Comparison of ENCODE assay signal across 1 cellular context in the genomic region with DNA sequence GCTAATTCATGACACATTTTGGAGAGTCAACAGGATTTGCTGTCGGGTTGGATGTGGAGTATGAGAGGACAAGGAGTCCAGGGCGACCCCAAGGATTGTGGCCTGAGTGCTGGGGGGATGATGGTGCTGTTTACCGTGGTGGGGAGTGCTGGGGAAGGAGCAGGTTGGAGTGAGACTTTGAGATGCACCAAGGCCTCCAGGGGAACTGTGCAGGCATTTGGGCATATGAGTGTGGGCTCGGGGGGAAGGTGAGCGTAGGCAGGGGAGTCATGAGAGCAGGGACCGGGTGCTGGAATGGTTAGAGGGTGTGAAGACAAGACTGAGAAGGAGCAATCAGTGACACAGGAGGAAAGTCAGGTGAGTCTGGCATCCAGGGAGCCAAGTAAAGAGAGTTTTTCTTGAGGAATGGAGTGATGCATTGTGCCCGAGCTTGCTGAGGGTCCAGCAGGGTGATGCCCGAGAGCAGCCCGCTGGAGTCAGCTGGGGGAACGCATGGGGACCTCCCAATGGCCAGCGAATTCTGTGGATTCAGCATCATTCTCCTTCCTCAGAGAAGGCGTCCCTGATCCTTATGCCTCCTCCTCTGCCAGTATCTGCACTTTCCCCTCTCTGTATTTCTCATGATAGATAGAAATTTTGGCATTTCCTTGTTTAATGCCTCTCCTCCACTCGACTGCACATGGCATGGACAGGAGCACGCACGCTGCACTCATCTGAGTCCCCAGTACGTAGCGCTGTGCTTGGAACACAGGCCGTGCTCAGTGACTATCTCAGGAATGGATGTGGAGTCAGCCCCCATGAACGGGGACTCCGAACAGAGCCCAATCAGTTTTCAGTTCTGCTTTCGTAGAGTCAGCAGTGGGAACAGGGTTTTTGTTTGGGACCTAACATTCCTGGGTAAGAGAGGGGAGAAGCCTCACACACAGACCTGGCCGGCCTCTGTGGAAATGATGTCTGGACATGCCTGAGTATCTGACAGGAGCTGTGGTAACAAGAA.
TF ChIP-seq lines count a peak whose summit lies in the region.

No MANE protein-coding gene starts in this region.

TF ChIP-seq in K562, 482 proteins besides CTCF, POLR2A, EP300 and RAD21:
- TF ChIP-seq, protein P1, sequence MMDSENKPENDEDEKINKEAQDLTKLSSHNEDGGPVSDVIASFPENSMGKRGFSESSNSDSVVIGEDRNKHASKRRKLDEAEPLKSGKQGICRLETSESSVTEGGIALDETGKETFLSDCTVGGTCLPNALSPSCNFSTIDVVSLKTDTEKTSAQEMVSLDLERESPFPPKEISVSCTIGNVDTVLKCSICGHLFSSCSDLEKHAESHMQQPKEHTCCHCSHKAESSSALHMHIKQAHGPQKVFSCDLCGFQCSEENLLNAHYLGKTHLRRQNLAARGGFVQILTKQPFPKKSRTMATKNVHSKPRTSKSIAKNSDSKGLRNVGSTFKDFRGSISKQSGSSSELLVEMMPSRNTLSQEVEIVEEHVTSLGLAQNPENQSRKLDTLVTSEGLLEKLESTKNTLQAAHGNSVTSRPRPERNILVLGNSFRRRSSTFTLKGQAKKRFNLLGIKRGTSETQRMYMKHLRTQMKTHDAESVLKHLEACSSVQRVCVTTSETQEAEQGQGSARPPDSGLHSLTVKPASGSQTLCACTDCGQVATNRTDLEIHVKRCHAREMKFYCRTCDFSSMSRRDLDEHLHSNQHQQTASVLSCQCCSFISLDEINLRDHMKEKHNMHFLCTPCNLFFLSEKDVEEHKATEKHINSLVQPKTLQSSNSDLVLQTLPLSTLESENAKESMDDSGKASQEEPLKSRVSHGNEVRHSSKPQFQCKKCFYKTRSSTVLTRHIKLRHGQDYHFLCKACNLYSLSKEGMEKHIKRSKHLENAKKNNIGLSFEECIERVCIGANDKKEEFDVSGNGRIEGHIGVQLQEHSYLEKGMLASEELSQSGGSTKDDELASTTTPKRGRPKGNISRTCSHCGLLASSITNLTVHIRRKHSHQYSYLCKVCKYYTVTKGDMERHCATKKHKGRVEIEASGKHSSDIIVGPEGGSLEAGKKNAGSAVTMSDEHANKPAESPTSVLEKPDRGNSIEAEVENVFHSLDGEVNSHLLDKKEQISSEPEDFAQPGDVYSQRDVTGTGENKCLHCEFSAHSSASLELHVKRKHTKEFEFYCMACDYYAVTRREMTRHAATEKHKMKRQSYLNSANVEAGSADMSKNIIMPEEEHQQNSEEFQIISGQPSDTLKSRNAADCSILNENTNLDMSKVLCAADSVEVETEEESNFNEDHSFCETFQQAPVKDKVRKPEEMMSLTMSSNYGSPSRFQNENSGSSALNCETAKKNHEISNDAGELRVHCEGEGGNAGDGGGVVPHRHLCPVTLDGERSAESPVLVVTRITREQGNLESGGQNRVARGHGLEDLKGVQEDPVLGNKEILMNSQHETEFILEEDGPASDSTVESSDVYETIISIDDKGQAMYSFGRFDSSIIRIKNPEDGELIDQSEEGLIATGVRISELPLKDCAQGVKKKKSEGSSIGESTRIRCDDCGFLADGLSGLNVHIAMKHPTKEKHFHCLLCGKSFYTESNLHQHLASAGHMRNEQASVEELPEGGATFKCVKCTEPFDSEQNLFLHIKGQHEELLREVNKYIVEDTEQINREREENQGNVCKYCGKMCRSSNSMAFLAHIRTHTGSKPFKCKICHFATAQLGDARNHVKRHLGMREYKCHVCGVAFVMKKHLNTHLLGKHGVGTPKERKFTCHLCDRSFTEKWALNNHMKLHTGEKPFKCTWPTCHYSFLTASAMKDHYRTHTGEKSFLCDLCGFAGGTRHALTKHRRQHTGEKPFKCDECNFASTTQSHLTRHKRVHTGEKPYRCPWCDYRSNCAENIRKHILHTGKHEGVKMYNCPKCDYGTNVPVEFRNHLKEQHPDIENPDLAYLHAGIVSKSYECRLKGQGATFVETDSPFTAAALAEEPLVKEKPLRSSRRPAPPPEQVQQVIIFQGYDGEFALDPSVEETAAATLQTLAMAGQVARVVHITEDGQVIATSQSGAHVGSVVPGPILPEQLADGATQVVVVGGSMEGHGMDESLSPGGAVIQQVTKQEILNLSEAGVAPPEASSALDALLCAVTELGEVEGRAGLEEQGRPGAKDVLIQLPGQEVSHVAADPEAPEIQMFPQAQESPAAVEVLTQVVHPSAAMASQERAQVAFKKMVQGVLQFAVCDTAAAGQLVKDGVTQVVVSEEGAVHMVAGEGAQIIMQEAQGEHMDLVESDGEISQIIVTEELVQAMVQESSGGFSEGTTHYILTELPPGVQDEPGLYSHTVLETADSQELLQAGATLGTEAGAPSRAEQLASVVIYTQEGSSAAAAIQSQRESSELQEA (IDR thresholded peaks at IDR 0.05; ENCODE audit: low read depth): no peak
- TF ChIP-seq, protein P2, sequence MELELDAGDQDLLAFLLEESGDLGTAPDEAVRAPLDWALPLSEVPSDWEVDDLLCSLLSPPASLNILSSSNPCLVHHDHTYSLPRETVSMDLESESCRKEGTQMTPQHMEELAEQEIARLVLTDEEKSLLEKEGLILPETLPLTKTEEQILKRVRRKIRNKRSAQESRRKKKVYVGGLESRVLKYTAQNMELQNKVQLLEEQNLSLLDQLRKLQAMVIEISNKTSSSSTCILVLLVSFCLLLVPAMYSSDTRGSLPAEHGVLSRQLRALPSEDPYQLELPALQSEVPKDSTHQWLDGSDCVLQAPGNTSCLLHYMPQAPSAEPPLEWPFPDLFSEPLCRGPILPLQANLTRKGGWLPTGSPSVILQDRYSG (tag; conservative IDR thresholded peaks at IDR 0.05; ENCODE audit: low read depth): no peak
- TF ChIP-seq RB1 (IDR thresholded peaks at IDR 0.05; ENCODE audit: low read depth): no peak
- TF ChIP-seq, protein P3, sequence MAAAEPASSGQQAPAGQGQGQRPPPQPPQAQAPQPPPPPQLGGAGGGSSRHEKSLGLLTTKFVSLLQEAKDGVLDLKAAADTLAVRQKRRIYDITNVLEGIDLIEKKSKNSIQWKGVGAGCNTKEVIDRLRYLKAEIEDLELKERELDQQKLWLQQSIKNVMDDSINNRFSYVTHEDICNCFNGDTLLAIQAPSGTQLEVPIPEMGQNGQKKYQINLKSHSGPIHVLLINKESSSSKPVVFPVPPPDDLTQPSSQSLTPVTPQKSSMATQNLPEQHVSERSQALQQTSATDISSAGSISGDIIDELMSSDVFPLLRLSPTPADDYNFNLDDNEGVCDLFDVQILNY (CRISPR knock-in tag; IDR thresholded peaks at IDR 0.05): no peak
- TF ChIP-seq SMC3 (conservative IDR thresholded peaks at IDR 0.05; ENCODE audit: insufficient read depth, low read depth, low read length): no peak
- no peak for TF ChIP-seq NFIX (CRISPR knock-in tag; IDR thresholded peaks at IDR 0.05; ENCODE audit: low read depth)
- TF ChIP-seq RNF2 (IDR thresholded peaks at IDR 0.05): no peak
- TF ChIP-seq ESRRB (CRISPR knock-in tag; IDR thresholded peaks at IDR 0.05; ENCODE audit: borderline replicate concordance): no peak
- no peak for TF ChIP-seq MCM5 (IDR thresholded peaks at IDR 0.05; ENCODE audit: low read depth)
- no peak for TF ChIP-seq GTF2E2 (tag; IDR thresholded peaks at IDR 0.05)
- no peak for TF ChIP-seq SMARCE1 (IDR thresholded peaks at IDR 0.05)
- no peak for TF ChIP-seq PURB (CRISPR knock-in tag; IDR thresholded peaks at IDR 0.05; ENCODE audit: low read depth)
- TF ChIP-seq MAFG (tag; conservative IDR thresholded peaks at IDR 0.05): no peak
- TF ChIP-seq SMARCA4 (IDR thresholded peaks at IDR 0.05): no peak
- TF ChIP-seq GATA2 (CRISPR knock-in tag; IDR thresholded peaks at IDR 0.05): no peak
- TF ChIP-seq GABPB2 (CRISPR knock-in tag; conservative IDR thresholded peaks at IDR 0.05): no peak
